ENCODE assay signal across 22 cellular contexts in the genomic region with DNA sequence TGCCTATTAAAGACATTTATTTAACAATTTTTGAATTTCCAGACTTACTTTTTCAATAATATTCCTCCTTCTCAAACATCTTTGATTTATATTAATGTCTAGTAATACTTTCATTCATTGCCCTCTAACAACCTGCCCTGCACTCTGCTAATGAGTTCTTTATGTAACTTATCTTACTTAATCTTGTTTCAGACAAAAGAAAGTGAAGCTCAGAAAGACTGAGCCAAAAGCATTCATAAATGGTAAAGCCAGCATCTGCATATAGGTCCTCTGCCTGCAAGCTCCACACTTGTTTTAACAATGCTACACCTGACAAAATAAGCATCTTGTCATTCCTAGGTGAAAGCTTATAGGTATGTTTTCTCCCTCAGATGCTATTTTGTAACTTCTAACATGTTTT.
"Had no signal": no experiment of that assay in that cellular context is flagged by ENCODE, and none has a peak within 500 bp of the region (broad histone marks: within the 10 kb centered on the region; RNA-seq: fewer than 3 reads in every experiment).

No MANE protein-coding gene starts in this region.

- H3K36me3 ChIP-seq: breast epithelium, colonic mucosa, Peyer's patch had no signal

- H3K4me3 ChIP-seq: breast epithelium, colonic mucosa, Peyer's patch, SJSA1 had no signal

- ATAC-seq: activated CD4-positive, CD25-positive, alpha-beta regulatory T cell treated with anti-CD3 and anti-CD28 coated beads, Interleukin-2, amount 50 U/mL, for 24 hours; activated CD8-positive, alpha-beta T cell treated with anti-CD3 and anti-CD28 coated beads for 36 hours; activated T-cell treated with anti-CD3 and anti-CD28 coated beads, Interleukin-2, amount 50 U/mL, for 72 hours; T-cell had no signal

- H3K9me3 ChIP-seq: colonic mucosa, Peyer's patch, SJSA1 had no signal

- DNase-seq: activated CD4-positive, alpha-beta T cell treated with anti-CD3 and anti-CD28 coated beads for 4 hours; activated CD8-positive, alpha-beta memory T cell treated with anti-CD3 and anti-CD28 coated beads, Interleukin-2, amount 50 U/mL, for 4 hours; activated CD8-positive, alpha-beta T cell treated with anti-CD3 and anti-CD28 coated beads for 36 hours; activated gamma-delta T cell treated with Interleukin-2 at 50 U/mL for 16 hours; activated naive CD4-positive, alpha-beta T cell treated with anti-CD3 and anti-CD28 coated beads, Interleukin-2, amount 10 ng/mL, durations not matched to agents 7 days and 5 days; activated naive CD8-positive, alpha-beta T cell treated with anti-CD3 and anti-CD28 coated beads for 36 hours; activated T-cell treated with anti-CD3 and anti-CD28 coated beads, Interleukin-2, amount 50 U/mL, for 72 hours; caudate nucleus; colonic mucosa; KBM-7; NCI-H1048; NCI-H146; NCI-H1930; NCI-H345; NCI-H510A; NCI-H526 treated with DMSO at 0.1 percent for 48 hours; Peyer's patch; SHP77; T-cell had no signal

- H3K27me3 ChIP-seq: breast epithelium, colonic mucosa, Peyer's patch, SJSA1 had no signal

- H3K27ac ChIP-seq: breast epithelium, colonic mucosa, Peyer's patch, SJSA1 had no signal
